In the genomic region with DNA sequence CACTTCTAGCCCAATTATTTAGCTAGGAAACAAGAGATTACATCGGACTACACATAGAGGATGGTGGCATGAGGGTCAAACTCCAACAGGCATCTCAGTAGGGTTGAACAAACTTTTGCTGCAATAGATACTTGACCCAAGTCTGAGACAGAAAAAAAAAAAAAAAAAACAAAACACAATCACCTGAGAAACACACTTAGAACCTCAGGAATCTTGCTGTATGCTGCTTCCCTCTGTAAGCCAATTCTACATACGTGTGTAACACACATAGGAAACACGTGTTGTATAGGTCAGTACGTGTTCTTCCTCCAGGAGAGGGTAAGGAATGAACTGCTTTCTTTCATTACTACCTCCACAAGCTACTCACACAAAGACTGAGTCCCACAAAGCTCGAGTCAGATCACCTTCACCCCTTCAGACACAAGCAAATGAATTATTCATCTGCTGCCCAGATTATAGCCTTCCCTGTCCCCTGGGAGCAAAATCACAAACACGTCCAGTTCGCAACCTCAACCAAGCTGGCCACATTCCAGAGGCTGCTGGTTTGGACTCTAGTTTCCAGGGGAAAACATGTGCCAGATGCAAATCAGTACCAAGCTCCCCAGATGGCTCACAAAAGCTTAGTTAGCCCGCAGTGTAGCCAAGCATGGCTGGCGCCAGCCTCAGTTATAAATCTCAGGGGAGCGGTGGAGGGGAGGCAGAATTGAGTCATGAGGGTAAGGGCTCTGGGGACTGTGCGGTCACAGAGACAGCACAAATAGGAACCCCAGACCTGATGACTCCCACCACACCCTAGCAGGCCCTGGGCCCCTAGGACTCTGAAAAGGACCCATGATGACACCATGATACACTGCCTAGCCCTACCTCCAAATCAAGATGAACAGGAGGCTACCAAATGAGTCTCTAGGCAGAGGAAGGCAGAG, we compare ENCODE assay signal across 8 cellular contexts. TPM values are rescaled to one million over a fixed set of nuclear protein-coding genes. Genes with fewer than 3 reads are reported as not detected.
DNase-seq lines count a peak whose midpoint lies in the region; ATAC-seq, FAIRE-seq and TF ChIP-seq lines count a peak whose summit lies in the region.

No MANE protein-coding gene starts in this region.

- TF ChIP-seq POLR2A in A549 (IDR thresholded peaks at IDR 0.05; ENCODE audit: low read length) (no peak), uterus (IDR thresholded peaks at IDR 0.05) (no peak)

- no peak for DNase-seq in A549 (ENCODE audit: low read depth in 1 of 2, low spot score in 1 of 2)
- DNase-seq in GM13976 (ENCODE audit: low spot score) = peak; percentile 90
- peak; percentile 91 for DNase-seq in NCI-H2171 treated with DMSO at 0.1 percent for 48 hours (lab: John Stamatoyannopoulos, UW)
- peak in 2 of 3 donors; percentile 39 to 70 for DNase-seq in mucosa of descending colon
- peak; percentile 71 to 78 for DNase-seq in uterus
- no peak for DNase-seq in HPDE6-E6E7 (ENCODE audit: extremely low spot score)

- peak overlapping the region; percentile 35; the same call in 2 of the 3 replicates for H3K4me2 ChIP-seq in A549

- H3K27ac ChIP-seq in A549 (peak overlapping the region in 1 of 2 experiments; percentile 41; a peak in 3 of 6 replicates), duodenal mucosa (ENCODE audit: low read depth, low read length) (peak overlapping the region; percentile 60), uterus (peak overlapping the region; percentile 77 to 78)

- no peak for FAIRE-seq in A549 (lab: Jason Lieb, UNC)

- TF ChIP-seq CTCF in A549 (IDR thresholded peaks at IDR 0.05) (no peak), GM13976 (IDR thresholded peaks at IDR 0.05; ENCODE audit: borderline replicate concordance, control extremely low read depth, extremely low read depth, insufficient read depth, missing control alignments) (no peak), mucosa of descending colon (IDR thresholded peaks at IDR 0.05) (no peak), uterus (IDR thresholded peaks at IDR 0.05) (no peak)

- H3K36me3 ChIP-seq in duodenal mucosa (ENCODE audit: control insufficient read depth in 1 of 2, insufficient read depth in 2 of 2, low read length in 2 of 2) (peaks cover 9 to 27% of the 10 kb centered on the region in 2 donors), mucosa of descending colon (ENCODE audit: low read depth) (no peaks in the 10 kb centered on the region), uterus (no peaks in the 10 kb centered on the region)

- no peak overlapping the region for H3K9ac ChIP-seq in duodenal mucosa (ENCODE audit: low read depth in 1 of 2, low read length in 2 of 2)

- WGBS in A549 (ENCODE audit: missing lambda C conversion rate) = 87% methylated on average over 11 of the region's 11 CpGs

- in situ Hi-C loops in GM13976 (cut with MboI; ENCODE audit: low sequenced_read_pairs, unreplicated experiment) = loop anchor here (10.0 kb wide), 1 partner anchor 49 kb away; no protein-coding TSS in a partner anchor

- CTCF ChIA-PET in A549 (lab: Yijun Ruan, JAX) = interaction anchor here (0.6 to 16.5 kb wide), 10 partner anchors 10 to 213 kb away, joined by 3 to 217 read pairs (median 6); no protein-coding TSS in a partner anchor

- POLR2A ChIA-PET in A549 (lab: Yijun Ruan, JAX) = interaction anchor here (0.8 to 1.0 kb wide), 2 partner anchors 15 to 60 kb away, joined by 5 read pairs; a partner anchor contains a TSS

- no peak overlapping the region for H3K4me3 ChIP-seq in A549
- no peak overlapping the region for H3K4me3 ChIP-seq in duodenal mucosa (ENCODE audit: low read depth in 1 of 2, low read length in 2 of 2)
- H3K4me3 ChIP-seq in mucosa of descending colon = no peak overlapping the region
- no peak overlapping the region for H3K4me3 ChIP-seq in uterus

- intact Hi-C loops in mucosa of descending colon (cut with DNase I, micrococcal nuclease) (no loop called here), uterus (cut with DNase I; ENCODE audit: low total_unique reads) (loop anchor here (10.0 kb wide), 1 partner anchor 59 kb away; no protein-coding TSS in a partner anchor)

- no peak for ATAC-seq in A549
- peak; percentile 90 for ATAC-seq in HG02678 (IDR thresholded peaks at IDR 0.05; ENCODE audit: unreplicated experiment)
- ATAC-seq in mucosa of descending colon = peak; percentile 57

- H3K4me1 ChIP-seq in A549 (peaks cover 75% of the 10 kb centered on the region), duodenal mucosa (ENCODE audit: control insufficient read depth in 1 of 2, insufficient read depth in 2 of 2, low read length in 2 of 2) (peaks cover 37 to 48% of the 10 kb centered on the region in 2 donors), mucosa of descending colon (ENCODE audit: low read depth) (peaks cover 33% of the 10 kb centered on the region), uterus (peaks cover 9 to 21% of the 10 kb centered on the region in 2 donors)

- H3K27me3 ChIP-seq in duodenal mucosa (ENCODE audit: control insufficient read depth in 1 of 2, insufficient read depth in 2 of 2, low read length in 2 of 2) = no peaks in the 10 kb centered on the region
- no peaks in the 10 kb centered on the region for H3K27me3 ChIP-seq in uterus

- H3K9me3 ChIP-seq in A549 (no peaks in the 10 kb centered on the region), duodenal mucosa (ENCODE audit: control insufficient read depth in 1 of 2, low read length in 2 of 2) (no peaks in the 10 kb centered on the region), mucosa of descending colon (no peaks in the 10 kb centered on the region), uterus (no peaks in the 10 kb centered on the region)

- no peak for TF ChIP-seq RAD21 in A549 (conservative IDR thresholded peaks at IDR 0.05 in 1 of 2, IDR thresholded peaks at IDR 0.05 in 1 of 2)

- TF ChIP-seq EP300 in A549 (IDR thresholded peaks at IDR 0.05) = no peak

TF ChIP-seq in A549, 52 proteins besides CTCF, POLR2A, EP300 and RAD21:
- TF ChIP-seq KDM5A (IDR thresholded peaks at IDR 0.05) = no peak
- TF ChIP-seq FOSB (CRISPR knock-in tag; IDR thresholded peaks at IDR 0.05) = no peak
- TF ChIP-seq CHD2 (IDR thresholded peaks at IDR 0.05; ENCODE audit: low read length, partially characterized antibody) = no peak
- TF ChIP-seq SREBF2 (IDR thresholded peaks at IDR 0.05) = no peak
- TF ChIP-seq, protein P1, sequence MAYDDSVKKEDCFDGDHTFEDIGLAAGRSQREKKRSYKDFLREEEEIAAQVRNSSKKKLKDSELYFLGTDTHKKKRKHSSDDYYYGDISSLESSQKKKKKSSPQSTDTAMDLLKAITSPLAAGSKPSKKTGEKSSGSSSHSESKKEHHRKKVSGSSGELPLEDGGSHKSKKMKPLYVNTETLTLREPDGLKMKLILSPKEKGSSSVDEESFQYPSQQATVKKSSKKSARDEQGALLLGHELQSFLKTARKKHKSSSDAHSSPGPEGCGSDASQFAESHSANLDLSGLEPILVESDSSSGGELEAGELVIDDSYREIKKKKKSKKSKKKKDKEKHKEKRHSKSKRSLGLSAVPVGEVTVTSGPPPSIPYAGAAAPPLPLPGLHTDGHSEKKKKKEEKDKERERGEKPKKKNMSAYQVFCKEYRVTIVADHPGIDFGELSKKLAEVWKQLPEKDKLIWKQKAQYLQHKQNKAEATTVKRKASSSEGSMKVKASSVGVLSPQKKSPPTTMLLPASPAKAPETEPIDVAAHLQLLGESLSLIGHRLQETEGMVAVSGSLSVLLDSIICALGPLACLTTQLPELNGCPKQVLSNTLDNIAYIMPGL (CRISPR knock-in tag; IDR thresholded peaks at IDR 0.05; ENCODE audit: borderline replicate concordance) = no peak
- no peak for TF ChIP-seq MAZ (IDR thresholded peaks at IDR 0.05; ENCODE audit: borderline replicate concordance, low read depth, low read length)
- no peak for TF ChIP-seq NPAS2 (CRISPR knock-in tag; IDR thresholded peaks at IDR 0.05; ENCODE audit: borderline replicate concordance)
- no peak for TF ChIP-seq FOXS1 (CRISPR knock-in tag; IDR thresholded peaks at IDR 0.05)
- no peak for TF ChIP-seq EHF (CRISPR knock-in tag; IDR thresholded peaks at IDR 0.05)
- no peak for TF ChIP-seq HOXB13 (CRISPR knock-in tag; IDR thresholded peaks at IDR 0.05; ENCODE audit: low read depth)
- TF ChIP-seq CEBPB (IDR thresholded peaks at IDR 0.05) = no peak
- no peak for TF ChIP-seq PHF8 (IDR thresholded peaks at IDR 0.05; ENCODE audit: borderline replicate concordance, low read depth)
- TF ChIP-seq CBX8 (IDR thresholded peaks at IDR 0.05) = no peak
- TF ChIP-seq, protein P2, sequence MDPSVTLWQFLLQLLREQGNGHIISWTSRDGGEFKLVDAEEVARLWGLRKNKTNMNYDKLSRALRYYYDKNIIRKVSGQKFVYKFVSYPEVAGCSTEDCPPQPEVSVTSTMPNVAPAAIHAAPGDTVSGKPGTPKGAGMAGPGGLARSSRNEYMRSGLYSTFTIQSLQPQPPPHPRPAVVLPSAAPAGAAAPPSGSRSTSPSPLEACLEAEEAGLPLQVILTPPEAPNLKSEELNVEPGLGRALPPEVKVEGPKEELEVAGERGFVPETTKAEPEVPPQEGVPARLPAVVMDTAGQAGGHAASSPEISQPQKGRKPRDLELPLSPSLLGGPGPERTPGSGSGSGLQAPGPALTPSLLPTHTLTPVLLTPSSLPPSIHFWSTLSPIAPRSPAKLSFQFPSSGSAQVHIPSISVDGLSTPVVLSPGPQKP (IDR thresholded peaks at IDR 0.05; ENCODE audit: low read depth, low read length) = no peak
- TF ChIP-seq NFE2L2 (conservative IDR thresholded peaks at IDR 0.05; ENCODE audit: low read length) = no peak
- TF ChIP-seq SMC3 (IDR thresholded peaks at IDR 0.05) = no peak
- no peak for TF ChIP-seq HEYL (CRISPR knock-in tag; IDR thresholded peaks at IDR 0.05)
- no peak for TF ChIP-seq EHMT2 (IDR thresholded peaks at IDR 0.05; ENCODE audit: low read depth)
- TF ChIP-seq, protein P3, sequence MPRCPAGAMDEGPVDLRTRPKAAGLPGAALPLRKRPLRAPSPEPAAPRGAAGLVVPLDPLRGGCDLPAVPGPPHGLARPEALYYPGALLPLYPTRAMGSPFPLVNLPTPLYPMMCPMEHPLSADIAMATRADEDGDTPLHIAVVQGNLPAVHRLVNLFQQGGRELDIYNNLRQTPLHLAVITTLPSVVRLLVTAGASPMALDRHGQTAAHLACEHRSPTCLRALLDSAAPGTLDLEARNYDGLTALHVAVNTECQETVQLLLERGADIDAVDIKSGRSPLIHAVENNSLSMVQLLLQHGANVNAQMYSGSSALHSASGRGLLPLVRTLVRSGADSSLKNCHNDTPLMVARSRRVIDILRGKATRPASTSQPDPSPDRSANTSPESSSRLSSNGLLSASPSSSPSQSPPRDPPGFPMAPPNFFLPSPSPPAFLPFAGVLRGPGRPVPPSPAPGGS (IDR thresholded peaks at IDR 0.05) = no peak

RNA-seq across cellular contexts. Expression of a gene that starts 15.1 kb away (rescaled TPM):
- polyA plus RNA-seq in A549 (2011; rRNA removed) = 1,519 and 1,660 TPM in 2 replicates
- polyA plus RNA-seq in A549 (2012; cell fraction: cytosol; rRNA removed) = 805 and 819 TPM in 2 replicates
- polyA plus RNA-seq in A549 (2012; cell fraction: nucleus; rRNA removed) = 1,219 and 1,507 TPM in 2 replicates
- polyA plus RNA-seq in A549 (2017; fragmentation: RNase III; extraction: RNeasy Plus Mini Kit Qiagen cat#74134 plus additional on column Dnase treatment) = 600 to 708 TPM (median 690 TPM) in 3 replicates
- polyA minus RNA-seq in A549 (2011; rRNA and poly(A)+ RNA removed) = 756 and 891 TPM in 2 replicates
- total RNA-seq in mucosa of descending colon = 100 to 1,000 TPM; 561 to 810 (median 653) TPM
- 100 to 1,000 TPM; 603 to 903 (median 759) TPM for total RNA-seq in uterus

Comparison
In these comparisons a context has a peak if more than half of its experiments do, and no peak if none do; other contexts are left out.
1. ATAC-seq: peak in HG02678 (single experiment) and mucosa of descending colon (single experiment); none in A549 (0 of 2).
2. DNase-seq: peak in GM13976 (single experiment), NCI-H2171 treated with DMSO at 0.1 percent for 48 hours (single experiment), mucosa of descending colon (2 of 3) and uterus (2 of 2); none in A549 (0 of 2) and HPDE6-E6E7 (single experiment).